Comparison of ENCODE assay signal across 1 cellular context in genomic region chr6:120211955-120212792, GRCh38.
TF ChIP-seq lines count a peak whose summit lies in the region.

No MANE protein-coding gene starts in this region.

TF ChIP-seq in GM23338, 12 proteins besides CTCF, POLR2A, EP300 and RAD21 (continued from another document):
- TF ChIP-seq ZNF462 (CRISPR knock-in tag; IDR thresholded peaks at IDR 0.05) (no peak), EZH2phosphoT487 (IDR thresholded peaks at IDR 0.05; ENCODE audit: unreplicated experiment) (no peak), ETS1 (IDR thresholded peaks at IDR 0.05) (no peak), REST (IDR thresholded peaks at IDR 0.05; ENCODE audit: unreplicated experiment) (no peak), JUNB (IDR thresholded peaks at IDR 0.05; ENCODE audit: unreplicated experiment) (no peak), STAT1 (IDR thresholded peaks at IDR 0.05; ENCODE audit: unreplicated experiment) (no peak), ZNF114 (CRISPR knock-in tag; IDR thresholded peaks at IDR 0.05) (no peak), POLR2AphosphoS5 (IDR thresholded peaks at IDR 0.05; ENCODE audit: low read depth) (no peak), ZNF331 (CRISPR knock-in tag; IDR thresholded peaks at IDR 0.05; ENCODE audit: low read depth) (no peak)
